6 cellular contexts compared by ENCODE assay signal in the genomic region with DNA sequence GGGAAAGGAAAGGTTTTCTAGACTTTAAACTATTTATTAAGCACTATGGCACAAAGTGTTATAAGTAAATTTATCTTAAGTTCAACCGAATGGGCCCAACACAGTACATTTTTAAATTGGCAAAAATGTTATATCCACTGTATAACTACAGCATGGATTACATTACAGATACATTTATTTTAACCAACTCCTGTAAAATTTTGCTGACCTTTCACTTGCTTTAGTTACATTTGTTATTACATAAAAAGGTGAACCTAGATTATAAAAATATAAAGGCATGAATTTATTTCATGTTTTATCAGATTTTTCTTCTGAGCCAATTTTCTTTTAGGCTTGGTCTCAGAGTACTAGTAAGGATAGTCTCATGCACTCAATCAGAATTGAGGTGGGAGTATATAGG.
"Had no signal": no experiment of that assay in that cellular context is flagged by ENCODE, and none has a peak within 500 bp of the region (broad histone marks: within the 10 kb centered on the region; RNA-seq: fewer than 3 reads in every experiment).

No MANE protein-coding gene starts in this region.

- DNase-seq: Karpas-422, KBM-7, KG1 had no signal

- H3K27ac ChIP-seq: HL-60, KMS-11 had no signal

- FAIRE-seq: HTR-8/SVneo had no signal

- H3K4me2 ChIP-seq: KMS-11 had no signal

- H3K9ac ChIP-seq: KMS-11 had no signal
